In the genomic region with DNA sequence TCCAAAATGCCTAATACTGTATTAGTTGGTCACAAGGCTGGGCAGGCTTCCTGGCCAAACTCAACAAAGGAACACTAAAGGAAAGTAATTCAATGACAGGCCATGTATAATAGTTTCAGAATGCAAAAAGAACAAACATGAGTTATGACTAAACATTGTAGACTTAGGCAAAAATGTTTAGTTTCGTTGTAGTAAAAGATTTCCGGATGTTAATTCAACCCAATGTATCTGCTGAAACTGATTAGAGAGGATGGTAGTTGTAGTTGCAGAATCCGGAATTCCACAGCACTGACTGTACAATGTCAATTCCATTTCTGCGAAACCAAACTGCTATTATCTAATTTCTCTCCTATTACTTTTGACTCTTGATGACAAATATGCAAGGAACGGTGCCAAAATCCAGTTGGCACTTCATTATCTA, we compare ENCODE assay signal across 11 cellular contexts.
DNase-seq lines count a peak whose midpoint lies in the region; TF ChIP-seq lines count a peak whose summit lies in the region.
"Had no signal": no experiment of that assay in that cellular context is flagged by ENCODE, and none has a peak within 500 bp of the region (broad histone marks: within the 10 kb centered on the region; RNA-seq: fewer than 3 reads in every experiment).

No MANE protein-coding gene starts in this region.

- H4K12ac ChIP-seq in trophoblast cell (ENCODE audit: low read depth, low read length), result no peak overlapping the region

- no peak overlapping the region for H3K18ac ChIP-seq in trophoblast cell (ENCODE audit: low read length)

- H3K14ac ChIP-seq in trophoblast cell (ENCODE audit: low read length), result no peak overlapping the region

- no peaks in the 10 kb centered on the region for H3K79me2 ChIP-seq in trophoblast cell (ENCODE audit: control insufficient read depth, insufficient read depth, low read length, poor library complexity)

- H2BK120ac ChIP-seq in trophoblast cell (ENCODE audit: insufficient read depth, low read length, poor library complexity), result no peak overlapping the region

- H3K9ac ChIP-seq in trophoblast cell (ENCODE audit: low read length), result no peak overlapping the region

- peak; percentile 100 for DNase-seq in EL
- peak; percentile 96 for DNase-seq in RWPE1 (ENCODE audit: low spot score)
- DNase-seq in fibroblast of gingiva (ENCODE audit: low read depth), result peak; percentile 94
- DNase-seq in trophoblast cell, result peak; percentile 21 to 55
- DNase-seq in stimulated activated CD4-positive, alpha-beta T cell treated with anti-CD3 and anti-CD28 coated beads, Interleukin-12 subunit alpha, Interleukin-12 subunit beta, amount 100 ng/mL, for 4 hours, result no peak
- no peak for DNase-seq in vagina (ENCODE audit: extremely low spot score in 2 of 2)
- no peak for DNase-seq in DMS153 treated with DMSO at 0.1 percent for 48 hours (lab: John Stamatoyannopoulos, UW; ENCODE audit: unreplicated experiment)
- DNase-seq in NCI-H2107 (lab: John Stamatoyannopoulos, UW), result no peak
- DNase-seq: activated CD8-positive, alpha-beta T cell treated with anti-CD3 and anti-CD28 coated beads, Interleukin-2, amount 10 ng/mL, durations not matched to agents 7 days and 5 days; lower lobe of right lung; NCI-H510A had no signal

- no peak overlapping the region for H3K23ac ChIP-seq in trophoblast cell (ENCODE audit: low read length)

- CTCF ChIA-PET in RWPE1 (lab: Yijun Ruan, JAX), result interaction anchor here (0.6 kb wide), 1 partner anchor 699 kb away, joined by 5 read pairs; no protein-coding TSS in a partner anchor

- no peaks in the 10 kb centered on the region for H3K79me1 ChIP-seq in trophoblast cell (ENCODE audit: low read length)

- H3K4me2 ChIP-seq in trophoblast cell (ENCODE audit: low read length), result no peak overlapping the region

- no peak overlapping the region for H3K4me3 ChIP-seq in trophoblast cell (ENCODE audit: low read depth, low read length)
- H3K4me3 ChIP-seq in vagina, result no peak overlapping the region
- H3K4me3 ChIP-seq: lower lobe of right lung had no signal

- no peaks in the 10 kb centered on the region for H3K27me3 ChIP-seq in trophoblast cell (ENCODE audit: insufficient read depth, low read length)
- no peaks in the 10 kb centered on the region for H3K27me3 ChIP-seq in vagina

- H2BK12ac ChIP-seq in trophoblast cell (ENCODE audit: low read length), result no peak overlapping the region

- H4K8ac ChIP-seq in trophoblast cell (ENCODE audit: low read depth, low read length), result no peak overlapping the region

- no peak overlapping the region for H2AK5ac ChIP-seq in trophoblast cell (ENCODE audit: low read length)

- no peak overlapping the region for H2BK5ac ChIP-seq in trophoblast cell (ENCODE audit: low read depth, low read length, poor library complexity)

- H3K36me3 ChIP-seq in trophoblast cell (ENCODE audit: control insufficient read depth in 1 of 2, insufficient read depth in 2 of 2, low read length in 2 of 2) (no peaks in the 10 kb centered on the region), vagina (no peaks in the 10 kb centered on the region)
- H3K36me3 ChIP-seq: lower lobe of right lung had no signal

- H3K27ac ChIP-seq in RWPE1 (peak overlapping the region; percentile 96; the same call in 1 of the 2 replicates), trophoblast cell (ENCODE audit: low read depth, low read length) (no peak overlapping the region), vagina (no peak overlapping the region)
- H3K27ac ChIP-seq: lower lobe of right lung had no signal

- H3K4me1 ChIP-seq in trophoblast cell (ENCODE audit: control insufficient read depth in 1 of 2, insufficient read depth in 2 of 2, low read length in 2 of 2) (no peaks in the 10 kb centered on the region), vagina (no peaks in the 10 kb centered on the region)
- H3K4me1 ChIP-seq: lower lobe of right lung had no signal

- POLR2A ChIA-PET in RWPE1 (lab: Yijun Ruan, JAX; ENCODE audit: low non-redundant PET), result no interaction called here

- TF ChIP-seq POLR2A in vagina (IDR thresholded peaks at IDR 0.05), result no peak

- TF ChIP-seq CTCF in RWPE1 (conservative IDR thresholded peaks at IDR 0.05; ENCODE audit: low read depth), result no peak
- no peak for TF ChIP-seq CTCF in vagina (IDR thresholded peaks at IDR 0.05)

- H2AFZ ChIP-seq in trophoblast cell (ENCODE audit: insufficient read depth, low read length, poor library complexity), result no peak overlapping the region

- no CpG with 5 or more reads among the region's 5 CpGs for WGBS in trophoblast cell (ENCODE audit: extremely low coverage, insufficient coverage, insufficient read length)

- intact Hi-C loops in vagina (cut with DNase I), result no loop called here

- no peak overlapping the region for H3K4ac ChIP-seq in trophoblast cell (ENCODE audit: low read depth, low read length)

- no peak overlapping the region for H4K91ac ChIP-seq in trophoblast cell (ENCODE audit: low read depth, low read length)

- H3K9me3 ChIP-seq in trophoblast cell (ENCODE audit: insufficient read depth, low read depth, low read length) (no peaks in the 10 kb centered on the region), vagina (no peaks in the 10 kb centered on the region)
- H3K9me3 ChIP-seq: lower lobe of right lung had no signal

Comparison
In these comparisons a context has a peak if more than half of its experiments do, and no peak if none do; other contexts are left out.
1. DNase-seq: peak in EL (single experiment), RWPE1 (single experiment), fibroblast of gingiva (single experiment) and trophoblast cell (2 of 2); none in stimulated activated CD4-positive, alpha-beta T cell treated with anti-CD3 and anti-CD28 coated beads, Interleukin-12 subunit alpha, Interleukin-12 subunit beta, amount 100 ng/mL, for 4 hours (single experiment), vagina (0 of 2), DMS153 treated with DMSO at 0.1 percent for 48 hours (single experiment) and NCI-H2107 (single experiment).